In genomic region chr11:112961146-112961668, GRCh38 we compare ENCODE assay signal across 8 cellular contexts. TPM values are rescaled to one million over a fixed set of nuclear protein-coding genes. Genes with fewer than 3 reads are reported as not detected.
DNase-seq lines count a peak whose midpoint lies in the region; ATAC-seq and TF ChIP-seq lines count a peak whose summit lies in the region.

Gene NCAM1, plus strand, starts transcription at chr11:112961420.

- no peaks in the 10 kb centered on the region for H3K9me3 ChIP-seq in smooth muscle cell (replicated peaks; ENCODE audit: low read depth)

- no peaks in the 10 kb centered on the region for H3K79me2 ChIP-seq in smooth muscle cell (ENCODE audit: low read depth)

- peak; percentile 99 for DNase-seq in DMS79 treated with DMSO at 0.1 percent for 48 hours (lab: John Stamatoyannopoulos, UW)
- peak; percentile 95 for DNase-seq in NB4 (ENCODE audit: low read depth)
- peak; percentile 40 for DNase-seq in SK-MEL-5 (ENCODE audit: low read depth, low spot score)
- no peak for DNase-seq in coronary artery (ENCODE audit: low spot score)
- DNase-seq in kidney tubule cell (ENCODE audit: low spot score): peak; percentile 69
- DNase-seq in smooth muscle cell (lab: John Stamatoyannopoulos, UW; ENCODE audit: unreplicated experiment): no peak

- peaks cover 4% of the 10 kb centered on the region for H3F3A ChIP-seq in smooth muscle cell (ENCODE audit: low read depth)

- H3K36me3 ChIP-seq in smooth muscle cell (ENCODE audit: low read depth): no peaks in the 10 kb centered on the region

- H3K4me3 ChIP-seq in NB4 (ENCODE audit: low read depth, low read length): peak within 1 kb of the TSS; percentile 75
- H3K4me3 ChIP-seq in coronary artery: peak within 1 kb of the TSS; percentile 73
- peak within 1 kb of the TSS; percentile 67 for H3K4me3 ChIP-seq in smooth muscle cell

- H3K27ac ChIP-seq in coronary artery: peak within 1 kb of the TSS in 1 of 2 donors; percentile 2
- no peak within 1 kb of the TSS for H3K27ac ChIP-seq in smooth muscle cell (ENCODE audit: low read depth)

- no peak within 1 kb of the TSS for H3K9ac ChIP-seq in smooth muscle cell (ENCODE audit: low read depth)

- WGBS in smooth muscle cell (ENCODE audit: low lambda C conversion rate): under 1% methylated on average over 28 of the region's 28 CpGs

- no peak for TF ChIP-seq POLR2A in NB4 (IDR thresholded peaks at IDR 0.05; ENCODE audit: extremely low read depth, insufficient read length)

- H3K4me1 ChIP-seq in smooth muscle cell (ENCODE audit: low read depth): peaks cover 6% of the 10 kb centered on the region

- H2AFZ ChIP-seq in smooth muscle cell (ENCODE audit: low read depth): peak within 1 kb of the TSS; percentile 89

- TF ChIP-seq CTCF in NB4 (IDR thresholded peaks at IDR 0.05; ENCODE audit: low read depth, low read length) (no peak), coronary artery (IDR thresholded peaks at IDR 0.05) (no peak), smooth muscle cell (IDR thresholded peaks at IDR 0.05; ENCODE audit: borderline replicate concordance, insufficient read depth, poor library complexity, severe bottlenecking) (no peak)

- in situ Hi-C loops in SK-MEL-5 (cut with HindIII; ENCODE audit: low pct_unique_long_range_greater_than_20kb, low sequenced_read_pairs): no loop called here

- no peaks in the 10 kb centered on the region for H3K27me3 ChIP-seq in smooth muscle cell (ENCODE audit: low read depth)

- H3K4me2 ChIP-seq in smooth muscle cell: peak within 1 kb of the TSS; percentile 89

- H4K20me1 ChIP-seq in smooth muscle cell (ENCODE audit: low read depth): no peaks in the 10 kb centered on the region

- ATAC-seq in GM19397 (IDR thresholded peaks at IDR 0.05; ENCODE audit: unreplicated experiment): no peak
- ATAC-seq in HG02885 (IDR thresholded peaks at IDR 0.05; ENCODE audit: poor library complexity, unreplicated experiment): no peak

RNA-seq across cellular contexts. Expression of gene NCAM1, which starts in this region (rescaled TPM):
- 0.24 TPM in 1 of 2 replicates, not detected in the other for total RNA-seq in SK-MEL-5 (2014; rRNA removed; shearing (Covaris generic))
- 0.05 TPM in 1 of 2 replicates, not detected in the other for polyA plus RNA-seq in SK-MEL-5 (2015; cell fraction: cytosol; rRNA removed)
- 0.09 TPM in 1 of 2 replicates, not detected in the other for polyA plus RNA-seq in SK-MEL-5 (2015; cell fraction: nucleus; rRNA removed)
- total RNA-seq in smooth muscle cell: 11.7 and 12.0 TPM in 2 replicates
- polyA plus RNA-seq in smooth muscle cell: 8.1 and 10.6 TPM in 2 replicates

Comparison
In these comparisons a context has a peak if more than half of its experiments do, and no peak if none do; other contexts are left out.
1. RNA of gene NCAM1 (total RNA-seq): 11.7 to 12.0 TPM in smooth muscle cell; 0.24 TPM in SK-MEL-5; every median in the first group is over 10 times any median in the second.
2. Peak in DNase-seq in SK-MEL-5; RNA of the gene not detected or under 1 TPM.
3. DNase-seq: peak in DMS79 treated with DMSO at 0.1 percent for 48 hours (single experiment), NB4 (single experiment) and kidney tubule cell (single experiment); none in coronary artery (single experiment) and smooth muscle cell (single experiment).
4. Peak in every context shown above with its lines, with median percentiles within 50 percentile points of each other: H3K4me3 ChIP-seq.